In genomic region chr17:59964455-59965328, GRCh38 we compare ENCODE assay signal across 8 cellular contexts. TPM values are rescaled to one million over a fixed set of nuclear protein-coding genes. Genes with fewer than 3 reads are reported as not detected.
A peak's percentile ranks its signal among the peaks of the same experiment; 100 is the strongest.
DNase-seq lines count a peak whose midpoint lies in the region; ATAC-seq and TF ChIP-seq lines count a peak whose summit lies in the region.

A gene with protein sequence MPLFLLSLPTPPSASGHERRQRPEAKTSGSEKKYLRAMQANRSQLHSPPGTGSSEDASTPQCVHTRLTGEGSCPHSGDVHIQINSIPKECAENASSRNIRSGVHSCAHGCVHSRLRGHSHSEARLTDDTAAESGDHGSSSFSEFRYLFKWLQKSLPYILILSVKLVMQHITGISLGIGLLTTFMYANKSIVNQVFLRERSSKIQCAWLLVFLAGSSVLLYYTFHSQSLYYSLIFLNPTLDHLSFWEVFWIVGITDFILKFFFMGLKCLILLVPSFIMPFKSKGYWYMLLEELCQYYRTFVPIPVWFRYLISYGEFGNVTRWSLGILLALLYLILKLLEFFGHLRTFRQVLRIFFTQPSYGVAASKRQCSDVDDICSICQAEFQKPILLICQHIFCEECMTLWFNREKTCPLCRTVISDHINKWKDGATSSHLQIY (minus strand): TSS chr17:59964740. CDS start chr17:59964663, 77 bp downstream.

- H3K4me1 Mint-ChIP-seq in CD8-positive, alpha-beta memory T cell = peaks cover 21 to 29% (median 24%) of the 10 kb centered on the region in 3 donors

- H3K36me3 Mint-ChIP-seq in CD8-positive, alpha-beta memory T cell = peaks cover 0 to 16% (median 0%) of the 10 kb centered on the region in 3 donors

- no peaks in the 10 kb centered on the region for H3K9me3 ChIP-seq in CD8-positive, alpha-beta memory T cell (ENCODE audit: low read length)
- H3K9me3 ChIP-seq in PC-3 (ENCODE audit: low read length) = no peaks in the 10 kb centered on the region
- H3K9me3 ChIP-seq in mononuclear cell (ENCODE audit: low read depth, low read length) = no peaks in the 10 kb centered on the region

- peak within 1 kb of the TSS; percentile 100 for H2AFZ ChIP-seq in PC-3 (ENCODE audit: low read length)

- H3K27me3 Mint-ChIP-seq in CD8-positive, alpha-beta memory T cell = no peaks in the 10 kb centered on the region

- H3F3A ChIP-seq in PC-3 (ENCODE audit: low read length, unreplicated experiment) = no peaks in the 10 kb centered on the region

- H3K36me3 ChIP-seq in CD8-positive, alpha-beta memory T cell (ENCODE audit: insufficient read depth, low read length) = peaks cover 4% of the 10 kb centered on the region
- no peaks in the 10 kb centered on the region for H3K36me3 ChIP-seq in PC-3 (ENCODE audit: low read depth, low read length)

- intact Hi-C loops in PC-3 (cut with micrococcal nuclease) = no loop called here

- no peaks in the 10 kb centered on the region for H3K27me3 ChIP-seq in CD8-positive, alpha-beta memory T cell (ENCODE audit: insufficient read depth, low read length, poor library complexity, severe bottlenecking)
- H3K27me3 ChIP-seq in PC-3 (ENCODE audit: low read length) (no peaks in the 10 kb centered on the region), mononuclear cell (ENCODE audit: insufficient read depth, low read length) (no peaks in the 10 kb centered on the region)

- CTCF ChIA-PET in CD8-positive, alpha-beta memory T cell (lab: Charles Lee) = interaction anchor here (0.8 to 1.0 kb wide), 2 partner anchors 50 to 755 kb away, joined by 3 read pairs; partner anchors contain the start of gene SMG8
- CTCF ChIA-PET in PC-3 (lab: Charles Lee) = interaction anchor here (0.6 to 1.1 kb wide), 2 partner anchors 72 to 440 kb away, joined by 5 to 6 read pairs; no protein-coding TSS in a partner anchor

- peaks cover 21% of the 10 kb centered on the region for H3K4me1 ChIP-seq in CD8-positive, alpha-beta memory T cell (ENCODE audit: insufficient read depth, low read length)
- H3K4me1 ChIP-seq in PC-3 (ENCODE audit: insufficient read depth, low read length) = peaks cover 17% of the 10 kb centered on the region
- peaks cover 21% of the 10 kb centered on the region for H3K4me1 ChIP-seq in mononuclear cell (ENCODE audit: insufficient read depth, low read length)

- no peak for TF ChIP-seq CTCF in PC-3 (conservative IDR thresholded peaks at IDR 0.05; ENCODE audit: low read depth, low read length)
- no peak for TF ChIP-seq CTCF in epithelial cell of esophagus (IDR thresholded peaks at IDR 0.05; ENCODE audit: insufficient read depth, low read depth, low read length, missing control alignments)

- H3K4me2 ChIP-seq in PC-3 (ENCODE audit: low read length) = peak within 1 kb of the TSS; percentile 94

- H4K20me1 ChIP-seq in PC-3 (ENCODE audit: low read length) = no peaks in the 10 kb centered on the region

- H3K79me2 ChIP-seq in PC-3 (ENCODE audit: low read length) = peaks cover 6% of the 10 kb centered on the region

- BruUV-seq in PC-3 (replicated peaks; lab: Mats Ljungman, UMichigan) = TSS peak; percentile 87

- H3K4me3 Mint-ChIP-seq in CD8-positive, alpha-beta memory T cell = peak within 1 kb of the TSS; percentile 89 to 98 (median 94)

- DNase-seq in CD8-positive, alpha-beta memory T cell = peak; percentile 83 to 91 (median 85)
- DNase-seq in HuH-7 (ENCODE audit: low spot score) = peak; percentile 84
- peak; percentile 93 for DNase-seq in PC-3
- peak; percentile 91 for DNase-seq in activated T-cell treated with anti-CD3 and anti-CD28 coated beads for 48 hours (ENCODE audit: low read depth)
- DNase-seq in epithelial cell of esophagus (ENCODE audit: low read depth) = peak; percentile 88
- DNase-seq in stimulated activated CD8-positive, alpha-beta memory T cell treated with anti-CD3 and anti-CD28 coated beads, Interleukin-2, amount 100 ng/mL, for 1 hour (ENCODE audit: low read depth in 2 of 2) = peak; percentile 79 to 87

- H3K9me2 ChIP-seq in PC-3 (replicated peaks; ENCODE audit: low read length) = no peaks in the 10 kb centered on the region

- H3K9me3 Mint-ChIP-seq in CD8-positive, alpha-beta memory T cell = no peaks in the 10 kb centered on the region

- H3K27ac ChIP-seq in CD8-positive, alpha-beta memory T cell (ENCODE audit: low read depth, low read length) = peak within 1 kb of the TSS; percentile 88
- H3K27ac ChIP-seq in PC-3 (ENCODE audit: low read length) = peak within 1 kb of the TSS; percentile 77

- peak within 1 kb of the TSS; percentile 77 for H3K9ac ChIP-seq in PC-3 (ENCODE audit: low read length)

- POLR2A ChIA-PET in CD8-positive, alpha-beta memory T cell (lab: Charles Lee) = interaction anchor here (0.6 to 2.2 kb wide), 6 partner anchors 18 to 186 kb away, joined by 3 to 15 read pairs (median 4); partner anchors contain the start of genes RPS6KB1 and TUBD1
- POLR2A ChIA-PET in PC-3 (lab: Charles Lee; ENCODE audit: unreplicated experiment) = interaction anchor here (0.5 to 0.6 kb wide), 6 partner anchors 9 to 128 kb away, joined by 4 to 13 read pairs (median 6); partner anchors contain the start of gene HEATR6

- peak within 1 kb of the TSS; percentile 60 for H3K4me3 ChIP-seq in CD8-positive, alpha-beta memory T cell (ENCODE audit: low read length)
- H3K4me3 ChIP-seq in PC-3 (ENCODE audit: low read length) (peak within 1 kb of the TSS; percentile 92), epithelial cell of esophagus (ENCODE audit: low read length) (peak within 1 kb of the TSS; percentile 86), mononuclear cell (ENCODE audit: low read length) (peak within 1 kb of the TSS; percentile 86)

- ATAC-seq in GM21367 (IDR thresholded peaks at IDR 0.05; ENCODE audit: unreplicated experiment) (peak; percentile 68), PC-3 (peak; percentile 81)

- H3K27ac Mint-ChIP-seq in CD8-positive, alpha-beta memory T cell = peak within 1 kb of the TSS; percentile 90 to 99 (median 97)

RNA-seq across cellular contexts. Expression of the gene that starts here (rescaled TPM):
- total RNA-seq in CD8-positive, alpha-beta memory T cell = 10 to 100 TPM; 17.5 to 21.8 TPM
- 28.0 TPM for polyA plus RNA-seq in CD8-positive, alpha-beta memory T cell
- 13.5 and 18.1 TPM in 2 replicates for total RNA-seq in PC-3 (2014; rRNA removed)
- total RNA-seq in mononuclear cell = 29.6 TPM

Comparison
In these comparisons a context has a peak if more than half of its experiments do, and no peak if none do; other contexts are left out.
1. Peak in every context shown above with its lines: DNase-seq, ATAC-seq, H3K4me3 ChIP-seq and H3K27ac ChIP-seq.